Comparison of ENCODE assay signal across 29 cellular contexts in genomic region chr12:114841557-114842251, GRCh38.
DNase-seq lines count a peak whose midpoint lies in the region; ATAC-seq, FAIRE-seq and TF ChIP-seq lines count a peak whose summit lies in the region.
"Had no signal": no experiment of that assay in that cellular context is flagged by ENCODE, and none has a peak within 500 bp of the region (broad histone marks: within the 10 kb centered on the region; RNA-seq: fewer than 3 reads in every experiment).

No MANE protein-coding gene starts in this region.

- H2BK12ac ChIP-seq in H1 (ENCODE audit: low read depth, low read length): no peak overlapping the region; the same call in 1 of the 2 replicates

- no peak overlapping the region for H2BK15ac ChIP-seq in H1 (ENCODE audit: low read length)

- no peak overlapping the region for H3K4me3 Mint-ChIP-seq in activated naive CD8-positive, alpha-beta T cell treated with anti-CD3 and anti-CD28 coated beads, Interleukin-2, amount 50 U/mL, for 24 hours
- H3K4me3 Mint-ChIP-seq: activated CD4-positive, alpha-beta T cell treated with anti-CD3 and anti-CD28 coated beads for 36 hours; B cell; CD8-positive, alpha-beta memory T cell; neural crest cell had no signal

- no peaks in the 10 kb centered on the region for H3K36me3 Mint-ChIP-seq in activated naive CD8-positive, alpha-beta T cell treated with anti-CD3 and anti-CD28 coated beads, Interleukin-2, amount 50 U/mL, for 24 hours (ENCODE audit: low read depth)
- H3K36me3 Mint-ChIP-seq: CD8-positive, alpha-beta memory T cell had no signal

- no peaks in the 10 kb centered on the region for H3K4me1 Mint-ChIP-seq in activated naive CD8-positive, alpha-beta T cell treated with anti-CD3 and anti-CD28 coated beads, Interleukin-2, amount 50 U/mL, for 24 hours
- H3K4me1 Mint-ChIP-seq: activated CD4-positive, alpha-beta T cell treated with anti-CD3 and anti-CD28 coated beads for 36 hours; B cell; CD8-positive, alpha-beta memory T cell had no signal

- H3K79me1 ChIP-seq in H1 (ENCODE audit: low read depth, low read length): no peaks in the 10 kb centered on the region

- POLR2A ChIA-PET in HepG2 (lab: Yijun Ruan, JAX) (interaction anchor here (1.9 kb wide), 1 partner anchor 157 kb away, joined by 6 read pairs; the partner anchor contains the start of gene TBX3), H1 (lab: Charles Lee; ENCODE audit: partially characterized antibody) (interaction anchor here (0.7 kb wide), 1 partner anchor 135 kb away, joined by 3 read pairs; no protein-coding TSS in a partner anchor)

- no TSS peak for BruUV-seq in HepG2 (replicated peaks; lab: Mats Ljungman, UMichigan)

- no peak overlapping the region for H3K18ac ChIP-seq in H1 (ENCODE audit: extremely low read depth, low read length)

- peak overlapping the region; percentile 47 for H3K4me2 ChIP-seq in HepG2 (ENCODE audit: low read depth, low read length)
- H3K4me2 ChIP-seq in H1 (ENCODE audit: insufficient read depth in 1 of 2, low read depth in 2 of 2, low read length in 2 of 2): no peak overlapping the region
- no peak overlapping the region for H3K4me2 ChIP-seq in keratinocyte (ENCODE audit: control insufficient read depth, extremely low read depth, insufficient read depth, low read depth, low read length)
- no peak overlapping the region for H3K4me2 ChIP-seq in osteoblast (ENCODE audit: insufficient read depth, low read length)

- no peaks in the 10 kb centered on the region for H3K9me1 ChIP-seq in keratinocyte (ENCODE audit: control insufficient read depth, extremely low read depth, insufficient read depth, low read length)

- in situ Hi-C loops in HepG2 (cut with HindIII; ENCODE audit: extremely low pct_ligation_motif_present, low pct_unique_long_range_greater_than_20kb): no loop called here

- H3K27me3 ChIP-seq in HepG2 (ENCODE audit: control insufficient read depth in 1 of 2, insufficient read depth in 2 of 2, low read length in 2 of 2): no peaks in the 10 kb centered on the region
- no peaks in the 10 kb centered on the region for H3K27me3 ChIP-seq in right lobe of liver
- H3K27me3 ChIP-seq in H1 (replicated peaks in 1 of 4; ENCODE audit: control insufficient read depth in 3 of 4, extremely low read depth in 1 of 4, insufficient read depth in 3 of 4, low read length in 3 of 4): no peaks in the 10 kb centered on the region
- H3K27me3 ChIP-seq in keratinocyte (ENCODE audit: control insufficient read depth, extremely low read depth, insufficient read depth, low read length): no peaks in the 10 kb centered on the region
- no peaks in the 10 kb centered on the region for H3K27me3 ChIP-seq in osteoblast (ENCODE audit: insufficient read depth, low read length)
- H3K27me3 ChIP-seq: body of pancreas, sigmoid colon had no signal

- peaks cover 32% of the 10 kb centered on the region for H3K4me1 ChIP-seq in HepG2 (ENCODE audit: insufficient read depth, low read length)
- no peaks in the 10 kb centered on the region for H3K4me1 ChIP-seq in right lobe of liver
- peaks cover 0 to 4% (median 0%) of the 10 kb centered on the region in 4 experiments; a peak in 1 of 7 replicates for H3K4me1 ChIP-seq in H1 (replicated peaks in 1 of 4; ENCODE audit: control insufficient read depth in 3 of 4, insufficient read depth in 4 of 4, low read length in 3 of 4)
- H3K4me1 ChIP-seq in keratinocyte (ENCODE audit: control insufficient read depth, extremely low read depth, insufficient read depth, low read length): no peaks in the 10 kb centered on the region
- no peaks in the 10 kb centered on the region for H3K4me1 ChIP-seq in osteoblast (ENCODE audit: insufficient read depth, low read length)
- H3K4me1 ChIP-seq: body of pancreas, HAP-1, lower lobe of right lung, sigmoid colon had no signal

- H4K5ac ChIP-seq in H1 (ENCODE audit: insufficient read length, low read depth, low read length): no peak overlapping the region

- H3K27ac ChIP-seq in HepG2 (ENCODE audit: extremely low read length, insufficient read depth, low read length): peak overlapping the region; percentile 13
- H3K27ac ChIP-seq in right lobe of liver: no peak overlapping the region
- no peak overlapping the region for H3K27ac ChIP-seq in H1 (ENCODE audit: low read depth, low read length)
- H3K27ac ChIP-seq in keratinocyte (ENCODE audit: control insufficient read depth, insufficient read depth, low read length): no peak overlapping the region
- no peak overlapping the region for H3K27ac ChIP-seq in osteoblast (ENCODE audit: low read depth, low read length)
- H3K27ac ChIP-seq: body of pancreas, dorsolateral prefrontal cortex, HL-60, lower lobe of right lung, sigmoid colon had no signal

- no peak for TF ChIP-seq RAD21 in HepG2 (CRISPR knock-in tag; IDR thresholded peaks at IDR 0.05)
- no peak for TF ChIP-seq RAD21 in H1 (IDR thresholded peaks at IDR 0.05 in 1 of 2, conservative IDR thresholded peaks at IDR 0.05 in 1 of 2; ENCODE audit: low read depth in 2 of 2, low read length in 2 of 2)

- peaks cover 8% of the 10 kb centered on the region for H3K9me3 Mint-ChIP-seq in activated naive CD8-positive, alpha-beta T cell treated with anti-CD3 and anti-CD28 coated beads, Interleukin-2, amount 50 U/mL, for 24 hours
- H3K9me3 Mint-ChIP-seq: neural crest cell had no signal

- no peak overlapping the region for H2BK20ac ChIP-seq in H1 (ENCODE audit: low read length)

- no peak overlapping the region for H3K4ac ChIP-seq in H1 (replicated peaks; ENCODE audit: insufficient read length, low read depth, low read length)

- H2AFZ ChIP-seq in HepG2 (ENCODE audit: low read length) (no peak overlapping the region), H1 (ENCODE audit: low read length) (no peak overlapping the region), keratinocyte (ENCODE audit: control insufficient read depth, low read length) (no peak overlapping the region), osteoblast (ENCODE audit: low read length) (no peak overlapping the region)

- H3K79me2 ChIP-seq in HepG2 (ENCODE audit: insufficient read depth, low read length) (no peaks in the 10 kb centered on the region), H1 (ENCODE audit: control insufficient read depth in 1 of 2, insufficient read depth in 2 of 2, low read length in 2 of 2) (no peaks in the 10 kb centered on the region), keratinocyte (ENCODE audit: control insufficient read depth, insufficient read depth, low read length) (no peaks in the 10 kb centered on the region), osteoblast (ENCODE audit: insufficient read depth, low read length) (no peaks in the 10 kb centered on the region)

- TF ChIP-seq POLR2A in HepG2 (IDR thresholded peaks at IDR 0.05; ENCODE audit: insufficient read depth in 1 of 2, low read depth in 2 of 2, low read length in 2 of 2): no peak
- no peak for TF ChIP-seq POLR2A in right lobe of liver (IDR thresholded peaks at IDR 0.05)
- TF ChIP-seq POLR2A in H1 (IDR thresholded peaks at IDR 0.05; ENCODE audit: control extremely low read depth in 1 of 2, low read depth in 2 of 2, low read length in 2 of 2): no peak

- H3K9me3 ChIP-seq in HepG2 (ENCODE audit: low read length): no peaks in the 10 kb centered on the region
- H3K9me3 ChIP-seq in right lobe of liver: no peaks in the 10 kb centered on the region
- no peaks in the 10 kb centered on the region for H3K9me3 ChIP-seq in H1 (ENCODE audit: insufficient read depth in 2 of 2, low read depth in 1 of 2, low read length in 1 of 2)
- no peaks in the 10 kb centered on the region for H3K9me3 ChIP-seq in keratinocyte (ENCODE audit: control insufficient read depth, low read depth, low read length)
- H3K9me3 ChIP-seq in osteoblast (ENCODE audit: low read depth, low read length): no peaks in the 10 kb centered on the region
- H3K9me3 ChIP-seq: body of pancreas, HAP-1, lower lobe of right lung, sigmoid colon had no signal

- no peak overlapping the region for H2BK5ac ChIP-seq in H1 (ENCODE audit: low read depth, low read length)

- DNase-seq in HepG2 (ENCODE audit: low spot score) (peak; percentile 90), right lobe of liver (no peak), H1 (ENCODE audit: low read depth in 1 of 2, low spot score in 2 of 2) (peak in 1 of 2 experiments; percentile 41), keratinocyte (ENCODE audit: low read depth, low spot score) (peak; percentile 57), KG1 (lab: John Stamatoyannopoulos, UW) (no peak), osteoblast (ENCODE audit: insufficient read length, low spot score, missing footprints) (no peak)
- no peak for DNase-seq in stimulated activated CD4-positive, alpha-beta T cell treated with anti-CD3 and anti-CD28 coated beads, Interleukin-4, amount 100 ng/mL, for 4 hours
- no peak for DNase-seq in activated naive CD8-positive, alpha-beta T cell treated with anti-CD3 and anti-CD28 coated beads, Interleukin-2, amount 50 U/mL, for 24 hours
- DNase-seq: activated CD4-positive, alpha-beta T cell treated with anti-CD3 and anti-CD28 coated beads for 36 hours; activated CD8-positive, alpha-beta memory T cell treated with anti-CD3 and anti-CD28 coated beads for 24 hours; activated gamma-delta T cell treated with Interleukin-2 at 50 U/mL for 16 hours; activated T-cell treated with anti-CD3 and anti-CD28 coated beads, Interleukin-2, amount 50 U/mL, for 1 hour; body of pancreas; CD8-positive, alpha-beta memory T cell; cerebellar nuclear complex; dorsolateral prefrontal cortex; GF-D8; lower lobe of right lung; NCI-H1417; NCI-H2081; posterior cingulate gyrus; sigmoid colon had no signal

- CTCF ChIA-PET in HepG2 (lab: Yijun Ruan, JAX; ENCODE audit: low intra/inter-chr PET ratio, low total read pairs) (no interaction called here), H1 (lab: Charles Lee; ENCODE audit: partially characterized antibody) (interaction anchor here (0.5 to 1.2 kb wide), 5 partner anchors 24 to 854 kb away, joined by 3 to 4 read pairs (median 3); no protein-coding TSS in a partner anchor)

- no peak overlapping the region for H3K23ac ChIP-seq in H1 (ENCODE audit: insufficient read length)

- H4K8ac ChIP-seq in H1 (ENCODE audit: extremely low read depth, insufficient read depth, low read length): no peak overlapping the region

- 0 out of 4 replicates have a peak, but pooled peaks of 1 of the 2 experiments have one; percentile 34 for TF ChIP-seq EP300 in HepG2 (IDR thresholded peaks at IDR 0.05; ENCODE audit: low read depth in 2 of 2, low read length in 2 of 2)
- no peak for TF ChIP-seq EP300 in HepG2 (CRISPR knock-in tag; IDR thresholded peaks at IDR 0.05; ENCODE audit: borderline replicate concordance)
- TF ChIP-seq EP300 in H1 (IDR thresholded peaks at IDR 0.05; ENCODE audit: borderline replicate concordance in 1 of 2, low read depth in 2 of 2, low read length in 2 of 2): no peak

- H3K56ac ChIP-seq in H1 (replicated peaks; ENCODE audit: insufficient read length, low read depth, low read length): no peak overlapping the region

- TF ChIP-seq CTCF in HepG2 (CRISPR knock-in tag; IDR thresholded peaks at IDR 0.05): no peak
- TF ChIP-seq CTCF in right lobe of liver (IDR thresholded peaks at IDR 0.05): no peak
- no peak for TF ChIP-seq CTCF in H1 (IDR thresholded peaks at IDR 0.05; ENCODE audit: control extremely low read depth in 1 of 3, insufficient read depth in 1 of 3, low read depth in 1 of 3, low read length in 3 of 3)
- no peak for TF ChIP-seq CTCF in keratinocyte (optimal IDR thresholded peaks at IDR 0.05 in 1 of 3, IDR thresholded peaks at IDR 0.05 in 1 of 3, conservative IDR thresholded peaks at IDR 0.05 in 1 of 3; ENCODE audit: extremely low read depth in 1 of 3, insufficient read depth in 2 of 3, low read length in 3 of 3)
- TF ChIP-seq CTCF in osteoblast (IDR thresholded peaks at IDR 0.05; ENCODE audit: extremely low read depth, low read depth, low read length): no peak

- H3K23me2 ChIP-seq in H1 (ENCODE audit: low read depth, low read length): no peaks in the 10 kb centered on the region

- no peak overlapping the region for H3K4me3 ChIP-seq in HepG2 (replicated peaks in 1 of 3; ENCODE audit: insufficient read depth in 1 of 3, low read depth in 2 of 3, low read length in 3 of 3)
- H3K4me3 ChIP-seq in right lobe of liver: no peak overlapping the region
- H3K4me3 ChIP-seq in H1 (ENCODE audit: extremely low read depth in 1 of 4, insufficient read depth in 2 of 4, low read depth in 3 of 4, low read length in 4 of 4): no peak overlapping the region
- no peak overlapping the region for H3K4me3 ChIP-seq in keratinocyte (ENCODE audit: control insufficient read depth in 2 of 3, extremely low read depth in 1 of 3, insufficient read depth in 2 of 3, low read depth in 1 of 3, low read length in 3 of 3)
- no peak overlapping the region for H3K4me3 ChIP-seq in osteoblast (ENCODE audit: insufficient read depth, low read length)
- H3K4me3 ChIP-seq: body of pancreas, dorsolateral prefrontal cortex, HAP-1, lower lobe of right lung, sigmoid colon had no signal

- dilution Hi-C loops in keratinocyte (cut with MboI; ENCODE audit: extremely low pct_ligation_motif_present, low sequenced_read_pairs): no loop called here

- H2BK120ac ChIP-seq in H1 (replicated peaks; ENCODE audit: low read depth, low read length): no peak overlapping the region

- no peak overlapping the region for H3K14ac ChIP-seq in H1 (ENCODE audit: insufficient read length)

- no peaks in the 10 kb centered on the region for H3K27me3 Mint-ChIP-seq in activated naive CD8-positive, alpha-beta T cell treated with anti-CD3 and anti-CD28 coated beads, Interleukin-2, amount 50 U/mL, for 24 hours
- H3K27me3 Mint-ChIP-seq: activated CD4-positive, alpha-beta T cell treated with anti-CD3 and anti-CD28 coated beads for 36 hours; B cell; CD8-positive, alpha-beta memory T cell had no signal

- H3K9ac ChIP-seq in HepG2 (ENCODE audit: insufficient read depth, low read depth, low read length) (no peak overlapping the region), H1 (replicated peaks in 1 of 4; ENCODE audit: extremely low read depth in 1 of 4, low read depth in 3 of 4, low read length in 3 of 4) (no peak overlapping the region), keratinocyte (ENCODE audit: control insufficient read depth, extremely low read depth, insufficient read depth, low read length) (no peak overlapping the region)

- H4K20me1 ChIP-seq in HepG2 (ENCODE audit: insufficient read depth, low read length) (no peaks in the 10 kb centered on the region), H1 (replicated peaks in 1 of 2; ENCODE audit: control insufficient read depth in 1 of 2, insufficient read depth in 2 of 2, low read length in 2 of 2) (no peaks in the 10 kb centered on the region), keratinocyte (ENCODE audit: control insufficient read depth, extremely low read depth, insufficient read depth, low read length) (no peaks in the 10 kb centered on the region), osteoblast (ENCODE audit: insufficient read depth, low read length) (no peaks in the 10 kb centered on the region)

- 15% methylated on average over 5 of the region's 5 CpGs for WGBS in HepG2 (ENCODE audit: low lambda C conversion rate)
- WGBS in right lobe of liver (ENCODE audit: insufficient coverage, low coverage, low lambda C conversion rate, missing lambda C conversion rate): 41% methylated on average over 5 of the region's 5 CpGs
- WGBS in H1 (ENCODE audit: extremely low coverage in 1 of 2, insufficient coverage in 1 of 2, insufficient read length in 1 of 2, insufficient replicate concordance in 2 of 2, low coverage in 1 of 2, low lambda C conversion rate in 2 of 2, missing lambda C conversion rate in 1 of 2), 2 experiments: 79% methylated on average over 4 of the region's 5 CpGs; no CpG with 5 or more reads in 1 of the 2 experiments

- no peaks in the 10 kb centered on the region for H3K36me3 ChIP-seq in HepG2 (replicated peaks in 1 of 2; ENCODE audit: control insufficient read depth in 1 of 2, insufficient read depth in 2 of 2, low read length in 2 of 2)
- H3K36me3 ChIP-seq in right lobe of liver: no peaks in the 10 kb centered on the region
- H3K36me3 ChIP-seq in H1 (ENCODE audit: control insufficient read depth in 2 of 4, insufficient read depth in 4 of 4, low read length in 3 of 4): no peaks in the 10 kb centered on the region
- H3K36me3 ChIP-seq in keratinocyte (ENCODE audit: control insufficient read depth in 2 of 2, extremely low read depth in 1 of 2, insufficient read depth in 2 of 2, low read length in 2 of 2): no peaks in the 10 kb centered on the region
- H3K36me3 ChIP-seq in osteoblast (ENCODE audit: insufficient read depth, low read length): no peaks in the 10 kb centered on the region
- H3K36me3 ChIP-seq: HAP-1, lower lobe of right lung, sigmoid colon had no signal

- H2AK5ac ChIP-seq in H1 (ENCODE audit: low read depth, low read length): no peak overlapping the region

- FAIRE-seq in HepG2 (lab: Jason Lieb, UNC) (peak; percentile 63), H1 (lab: Jason Lieb, UNC) (peak; percentile 62), keratinocyte (lab: Jason Lieb, UNC) (peak; percentile 91)
- FAIRE-seq: A204.1, endothelial cell of umbilical vein, GM18507 had no signal

- intact Hi-C loops in HepG2 (cut with micrococcal nuclease; ENCODE audit: unreplicated experiment) (no loop called here), right lobe of liver (cut with DNase I) (no loop called here)

- no peak overlapping the region for H4K91ac ChIP-seq in H1 (replicated peaks; ENCODE audit: insufficient read length, low read length)

- H3K27ac Mint-ChIP-seq in activated naive CD8-positive, alpha-beta T cell treated with anti-CD3 and anti-CD28 coated beads, Interleukin-2, amount 50 U/mL, for 24 hours: no peak overlapping the region
- H3K27ac Mint-ChIP-seq: activated CD4-positive, alpha-beta T cell treated with anti-CD3 and anti-CD28 coated beads for 36 hours; B cell; CD8-positive, alpha-beta memory T cell had no signal

- ATAC-seq in HepG2 (peak; percentile 76), right lobe of liver (no peak)
- ATAC-seq in activated naive CD8-positive, alpha-beta T cell treated with anti-CD3 and anti-CD28 coated beads, Interleukin-2, amount 50 U/mL, for 24 hours: no peak
- ATAC-seq: activated CD4-positive, alpha-beta T cell treated with anti-CD3 and anti-CD28 coated beads for 36 hours; body of pancreas; lower lobe of right lung had no signal

Comparison
In these comparisons a context has a peak if more than half of its experiments do, and no peak if none do; other contexts are left out.
1. DNase-seq: peak in HepG2 (single experiment) and keratinocyte (single experiment); none in right lobe of liver (0 of 3), stimulated activated CD4-positive, alpha-beta T cell treated with anti-CD3 and anti-CD28 coated beads, Interleukin-4, amount 100 ng/mL, for 4 hours (0 of 2), activated naive CD8-positive, alpha-beta T cell treated with anti-CD3 and anti-CD28 coated beads, Interleukin-2, amount 50 U/mL, for 24 hours (single experiment), KG1 (single experiment) and osteoblast (single experiment).
2. Of the 41 proteins assayed by ChIP-seq in both HepG2 and H1: peak only in HepG2: ASH2L and RFX5; only in H1: KDM1A; in both: none; in neither: 37; mixed calls (peak in some experiments, not most) for 1.